23 cellular contexts compared by ENCODE assay signal in genomic region chr4:152886201-152886600, GRCh38. TPM values are rescaled to one million over a fixed set of nuclear protein-coding genes. Genes with fewer than 3 reads are reported as not detected.
A peak's percentile ranks its signal among the peaks of the same experiment; 100 is the strongest.
DNase-seq lines count a peak whose midpoint lies in the region; ATAC-seq, FAIRE-seq and TF ChIP-seq lines count a peak whose summit lies in the region.
"Had no signal": no experiment of that assay in that cellular context is flagged by ENCODE, and none has a peak within 500 bp of the region (broad histone marks: within the 10 kb centered on the region; RNA-seq: fewer than 3 reads in every experiment).

No MANE protein-coding gene starts in this region.

- H3K36me3 Mint-ChIP-seq in GM23338 (ENCODE audit: low read depth) (peaks cover 8% of the 10 kb centered on the region), neural progenitor cell (peaks cover 28% of the 10 kb centered on the region)
- H3K36me3 Mint-ChIP-seq in activated CD4-positive, alpha-beta memory T cell treated with anti-CD3 and anti-CD28 coated beads, Interleukin-2, amount 10 ng/mL, durations not matched to agents 7 days and 5 days (ENCODE audit: low read depth), result peaks cover 5% of the 10 kb centered on the region

- no peak overlapping the region for H4K8ac ChIP-seq in H1 (ENCODE audit: extremely low read depth, insufficient read depth, low read length)

- DNase-seq in GM23338 (ENCODE audit: low spot score) (peak; percentile 23), H1 (ENCODE audit: low read depth in 1 of 2, low spot score in 2 of 2) (no peak), neural progenitor cell (ENCODE audit: low spot score) (peak; percentile 3), EL (no peak)
- no peak for DNase-seq in activated CD4-positive, alpha-beta memory T cell treated with anti-CD3 and anti-CD28 coated beads, Interleukin-2, amount 10 ng/mL, durations not matched to agents 7 days and 5 days
- DNase-seq: 8988T; ACHN; AML-193; BE2C; Calu3; CD4-positive, alpha-beta T cell; CD8-positive, alpha-beta memory T cell; DMS153; DMS79; GF-D8; HCEC 1CT had no signal

- H3K4ac ChIP-seq in H1 (replicated peaks; ENCODE audit: insufficient read length, low read depth, low read length), result no peak overlapping the region

- no peak for TF ChIP-seq POLR2A in H1 (IDR thresholded peaks at IDR 0.05; ENCODE audit: control extremely low read depth in 1 of 2, low read depth in 2 of 2, low read length in 2 of 2)

- H2BK120ac ChIP-seq in H1 (replicated peaks; ENCODE audit: low read depth, low read length), result no peak overlapping the region

- H3K79me2 ChIP-seq in GM23338 (replicated peaks; ENCODE audit: insufficient read depth) (no peaks in the 10 kb centered on the region), H1 (ENCODE audit: control insufficient read depth in 1 of 2, insufficient read depth in 2 of 2, low read length in 2 of 2) (no peaks in the 10 kb centered on the region), neural progenitor cell (ENCODE audit: low read depth) (no peaks in the 10 kb centered on the region)

- no peak overlapping the region for H3K14ac ChIP-seq in H1 (ENCODE audit: insufficient read length)

- no peak for TF ChIP-seq EP300 in H1 (IDR thresholded peaks at IDR 0.05; ENCODE audit: borderline replicate concordance in 1 of 2, low read depth in 2 of 2, low read length in 2 of 2)

- no peak overlapping the region for H4K91ac ChIP-seq in H1 (replicated peaks; ENCODE audit: insufficient read length, low read length)

- 0 out of 2 replicates have a peak overlapping the region, but pooled peaks have one; percentile 24 for H3K4me2 ChIP-seq in GM23338
- no peak overlapping the region for H3K4me2 ChIP-seq in H1 (ENCODE audit: insufficient read depth in 1 of 2, low read depth in 2 of 2, low read length in 2 of 2)
- peak overlapping the region; percentile 10 for H3K4me2 ChIP-seq in neural progenitor cell
- H3K4me2 ChIP-seq: A549; BLaER1 treated with 17β-estradiol and CSF1 and Interleukin-3, amounts not matched to agents 10 nM and 100 nM had no signal

- H3K36me3 ChIP-seq in GM23338 (ENCODE audit: insufficient read depth), result no peaks in the 10 kb centered on the region
- H3K36me3 ChIP-seq in HUES48 (ENCODE audit: control insufficient read depth, insufficient read depth, low read length), result peaks cover 21% of the 10 kb centered on the region
- H3K36me3 ChIP-seq in H1 (ENCODE audit: control insufficient read depth in 2 of 4, insufficient read depth in 4 of 4, low read length in 3 of 4), result peaks cover 0 to 15% (median 2%) of the 10 kb centered on the region in 4 experiments; a peak in 2 of 8 replicates
- H3K36me3 ChIP-seq in neural progenitor cell, result no peaks in the 10 kb centered on the region

- H2BK15ac ChIP-seq in H1 (ENCODE audit: low read length), result no peak overlapping the region

- H3K9me3 Mint-ChIP-seq in GM23338 (no peaks in the 10 kb centered on the region), neural progenitor cell (no peaks in the 10 kb centered on the region)
- H3K9me3 Mint-ChIP-seq in activated CD4-positive, alpha-beta memory T cell treated with anti-CD3 and anti-CD28 coated beads, Interleukin-2, amount 10 ng/mL, durations not matched to agents 7 days and 5 days, result no peaks in the 10 kb centered on the region
- H3K9me3 Mint-ChIP-seq: CD4-positive, alpha-beta T cell; CD8-positive, alpha-beta memory T cell had no signal

- H3K27me3 Mint-ChIP-seq in GM23338 (ENCODE audit: insufficient read depth, low read depth, poor library complexity) (no peaks in the 10 kb centered on the region), neural progenitor cell (ENCODE audit: insufficient read depth, low read depth) (no peaks in the 10 kb centered on the region)
- no peaks in the 10 kb centered on the region for H3K27me3 Mint-ChIP-seq in activated CD4-positive, alpha-beta memory T cell treated with anti-CD3 and anti-CD28 coated beads, Interleukin-2, amount 10 ng/mL, durations not matched to agents 7 days and 5 days
- H3K27me3 Mint-ChIP-seq: CD4-positive, alpha-beta T cell; CD8-positive, alpha-beta memory T cell had no signal

- no peak overlapping the region for H3K23ac ChIP-seq in H1 (ENCODE audit: insufficient read length)

- H3K9me3 ChIP-seq in HUES48 (ENCODE audit: control insufficient read depth, insufficient read depth, low read length), result no peaks in the 10 kb centered on the region
- no peaks in the 10 kb centered on the region for H3K9me3 ChIP-seq in H1 (ENCODE audit: insufficient read depth in 2 of 2, low read depth in 1 of 2, low read length in 1 of 2)
- H3K9me3 ChIP-seq in neural progenitor cell (ENCODE audit: low read depth), result no peaks in the 10 kb centered on the region
- H3K9me3 ChIP-seq: A549; BE2C; BLaER1 treated with 17β-estradiol and CSF1 and Interleukin-3, amounts not matched to agents 10 nM and 100 nM had no signal

- CTCF ChIA-PET in H1 (lab: Charles Lee; ENCODE audit: partially characterized antibody), result interaction anchor here (0.9 to 1.7 kb wide), 5 partner anchors 9 to 42 kb away, joined by 3 to 5 read pairs (median 3); no protein-coding TSS in a partner anchor
- CTCF ChIA-PET in activated CD4-positive, alpha-beta memory T cell treated with anti-CD3 and anti-CD28 coated beads, Interleukin-2, amount 10 ng/mL, durations not matched to agents 7 days and 5 days (lab: Charles Lee), result no interaction called here

- no peak overlapping the region for H3K56ac ChIP-seq in H1 (replicated peaks; ENCODE audit: insufficient read length, low read depth, low read length)

- H3K27ac ChIP-seq in GM23338 (ENCODE audit: low read depth) (no peak overlapping the region; the same call in 1 of the 2 replicates), HUES48 (ENCODE audit: low read depth, low read length) (peak overlapping the region; percentile 47), H1 (ENCODE audit: low read depth, low read length) (no peak overlapping the region), neural progenitor cell (no peak overlapping the region)
- H3K27ac ChIP-seq: A549; BLaER1 treated with 17β-estradiol and CSF1 and Interleukin-3, amounts not matched to agents 10 nM and 100 nM had no signal

- no peak overlapping the region for H2BK12ac ChIP-seq in H1 (ENCODE audit: low read depth, low read length)

- H2BK20ac ChIP-seq in H1 (ENCODE audit: low read length), result no peak overlapping the region

- H2AK5ac ChIP-seq in H1 (ENCODE audit: low read depth, low read length), result no peak overlapping the region

- POLR2A ChIA-PET in H1 (lab: Charles Lee; ENCODE audit: partially characterized antibody), result interaction anchor here (1.1 to 1.6 kb wide), 2 partner anchors 10 to 50 kb away, joined by 3 to 7 read pairs; partner anchors contain the start of gene FHDC1
- POLR2A ChIA-PET in activated CD4-positive, alpha-beta memory T cell treated with anti-CD3 and anti-CD28 coated beads, Interleukin-2, amount 10 ng/mL, durations not matched to agents 7 days and 5 days (lab: Charles Lee), result no interaction called here

- H3K9me2 ChIP-seq in GM23338 (ENCODE audit: insufficient read depth), result no peaks in the 10 kb centered on the region

- H3K4me3 ChIP-seq in GM23338 (no peak overlapping the region), HUES48 (ENCODE audit: low read depth, low read length) (no peak overlapping the region), H1 (ENCODE audit: extremely low read depth in 1 of 4, insufficient read depth in 2 of 4, low read depth in 3 of 4, low read length in 4 of 4) (no peak overlapping the region), neural progenitor cell (no peak overlapping the region)
- H3K4me3 ChIP-seq: A549; BLaER1 treated with 17β-estradiol and CSF1 and Interleukin-3, amounts not matched to agents 10 nM and 100 nM had no signal

- H2AFZ ChIP-seq in GM23338 (no peak overlapping the region), H1 (ENCODE audit: low read length) (no peak overlapping the region), neural progenitor cell (replicated peaks) (no peak overlapping the region)

- H3K27me3 ChIP-seq in GM23338 (ENCODE audit: insufficient read depth) (no peaks in the 10 kb centered on the region), HUES48 (ENCODE audit: control insufficient read depth, insufficient read depth, low read length) (no peaks in the 10 kb centered on the region), H1 (replicated peaks in 1 of 4; ENCODE audit: control insufficient read depth in 3 of 4, extremely low read depth in 1 of 4, insufficient read depth in 3 of 4, low read length in 3 of 4) (no peaks in the 10 kb centered on the region), neural progenitor cell (no peaks in the 10 kb centered on the region)
- H3K27me3 ChIP-seq: BE2C; BLaER1 treated with 17β-estradiol and CSF1 and Interleukin-3, amounts not matched to agents 10 nM and 100 nM had no signal

- TF ChIP-seq RAD21 in H1 (IDR thresholded peaks at IDR 0.05 in 1 of 2, conservative IDR thresholded peaks at IDR 0.05 in 1 of 2; ENCODE audit: low read depth in 2 of 2, low read length in 2 of 2), result no peak

- H3K4me1 ChIP-seq in GM23338 (ENCODE audit: insufficient read depth) (peaks cover 19% of the 10 kb centered on the region; the same call in 1 of the 2 replicates), HUES48 (ENCODE audit: control insufficient read depth, insufficient read depth, low read length) (peaks cover 20% of the 10 kb centered on the region), H1 (replicated peaks in 1 of 4; ENCODE audit: control insufficient read depth in 3 of 4, insufficient read depth in 4 of 4, low read length in 3 of 4) (peaks cover 0 to 6% (median 4%) of the 10 kb centered on the region in 4 experiments; a peak in 4 of 7 replicates), neural progenitor cell (peaks cover 25% of the 10 kb centered on the region)
- H3K4me1 ChIP-seq: A549; BE2C; BLaER1 treated with 17β-estradiol and CSF1 and Interleukin-3, amounts not matched to agents 10 nM and 100 nM had no signal

- H3K4me3 Mint-ChIP-seq in GM23338 (no peak overlapping the region; the same call in 2 of the 3 replicates), neural progenitor cell (no peak overlapping the region)
- H3K4me3 Mint-ChIP-seq in activated CD4-positive, alpha-beta memory T cell treated with anti-CD3 and anti-CD28 coated beads, Interleukin-2, amount 10 ng/mL, durations not matched to agents 7 days and 5 days, result no peak overlapping the region
- H3K4me3 Mint-ChIP-seq: CD14-positive monocyte; CD4-positive, alpha-beta T cell; CD8-positive, alpha-beta memory T cell had no signal

- H3K4me1 Mint-ChIP-seq in GM23338 (peaks cover 22% of the 10 kb centered on the region), neural progenitor cell (peaks cover 19% of the 10 kb centered on the region)
- no peaks in the 10 kb centered on the region for H3K4me1 Mint-ChIP-seq in activated CD4-positive, alpha-beta memory T cell treated with anti-CD3 and anti-CD28 coated beads, Interleukin-2, amount 10 ng/mL, durations not matched to agents 7 days and 5 days
- H3K4me1 Mint-ChIP-seq: CD14-positive monocyte; CD8-positive, alpha-beta memory T cell had no signal

- no peak for TF ChIP-seq CTCF in GM23338 (conservative IDR thresholded peaks at IDR 0.05; ENCODE audit: low read depth in 2 of 2)
- TF ChIP-seq CTCF in H1 (IDR thresholded peaks at IDR 0.05; ENCODE audit: control extremely low read depth in 1 of 3, insufficient read depth in 1 of 3, low read depth in 1 of 3, low read length in 3 of 3), result no peak
- no peak for TF ChIP-seq CTCF in neural progenitor cell (IDR thresholded peaks at IDR 0.05)

- ATAC-seq in GM23338 (peak; percentile 40; the same call in 2 of the 3 replicates), HG02610 (IDR thresholded peaks at IDR 0.05; ENCODE audit: unreplicated experiment) (no peak)
- ATAC-seq: A549 had no signal

- H3K27ac Mint-ChIP-seq in GM23338, result peak overlapping the region; percentile 29; the same call in 1 of the 2 replicates
- H3K27ac Mint-ChIP-seq in neural progenitor cell, result peak overlapping the region; percentile 15
- no peak overlapping the region for H3K27ac Mint-ChIP-seq in activated CD4-positive, alpha-beta memory T cell treated with anti-CD3 and anti-CD28 coated beads, Interleukin-2, amount 10 ng/mL, durations not matched to agents 7 days and 5 days
- H3K27ac Mint-ChIP-seq: CD14-positive monocyte; CD4-positive, alpha-beta T cell; CD8-positive, alpha-beta memory T cell had no signal

- H4K5ac ChIP-seq in H1 (ENCODE audit: insufficient read length, low read depth, low read length), result no peak overlapping the region

- H3K79me1 ChIP-seq in H1 (ENCODE audit: low read depth, low read length), result no peaks in the 10 kb centered on the region

- WGBS in H1 (ENCODE audit: extremely low coverage in 1 of 2, insufficient coverage in 1 of 2, insufficient read length in 1 of 2, insufficient replicate concordance in 2 of 2, low coverage in 1 of 2, low lambda C conversion rate in 2 of 2, missing lambda C conversion rate in 1 of 2), 2 experiments, result 71% methylated on average over 1 of the region's 1 CpG; no CpG with 5 or more reads in 1 of the 2 experiments

- FAIRE-seq in H1 (lab: Jason Lieb, UNC), result peak; percentile 13
- FAIRE-seq: A549, GM12891, GM18507 had no signal

- H3F3A ChIP-seq in GM23338 (replicated peaks; ENCODE audit: low read depth) (no peaks in the 10 kb centered on the region), neural progenitor cell (ENCODE audit: low read depth) (no peaks in the 10 kb centered on the region)

- H3K23me2 ChIP-seq in H1 (ENCODE audit: low read depth, low read length), result no peaks in the 10 kb centered on the region

- H2BK5ac ChIP-seq in H1 (ENCODE audit: low read depth, low read length), result no peak overlapping the region

- no peak overlapping the region for H3K18ac ChIP-seq in H1 (ENCODE audit: extremely low read depth, low read length)

- no peaks in the 10 kb centered on the region for H4K20me1 ChIP-seq in GM23338 (replicated peaks; ENCODE audit: insufficient read depth)
- H4K20me1 ChIP-seq in H1 (replicated peaks in 1 of 2; ENCODE audit: control insufficient read depth in 1 of 2, insufficient read depth in 2 of 2, low read length in 2 of 2), result no peaks in the 10 kb centered on the region
- no peaks in the 10 kb centered on the region for H4K20me1 ChIP-seq in neural progenitor cell (ENCODE audit: low read depth)
- H4K20me1 ChIP-seq: BLaER1 treated with 17β-estradiol and CSF1 and Interleukin-3, amounts not matched to agents 10 nM and 100 nM had no signal

- no peak overlapping the region for H3K9ac ChIP-seq in HUES48 (ENCODE audit: low read depth, low read length)
- H3K9ac ChIP-seq in H1 (replicated peaks in 1 of 4; ENCODE audit: extremely low read depth in 1 of 4, low read depth in 3 of 4, low read length in 3 of 4), result no peak overlapping the region
- no peak overlapping the region for H3K9ac ChIP-seq in neural progenitor cell
- H3K9ac ChIP-seq: BLaER1 treated with 17β-estradiol and CSF1 and Interleukin-3, amounts not matched to agents 10 nM and 100 nM had no signal

RNA-seq across cellular contexts. Expression of gene FHDC1, which starts 49.9 kb away (rescaled TPM):
- 21.6 and 22.8 TPM in 2 replicates for total RNA-seq in GM23338 (2014; rRNA removed; shearing (Covaris generic))
- polyA plus RNA-seq in GM23338 (2016; fragmentation: Nextera tagmentation; extraction: Ambion mirVana), result 9.1 and 9.5 TPM in 2 replicates
- total RNA-seq in H1 (2021; fragmentation: NEBNext Ultra II Directional; extraction: Animal tissue kit (Norgen Biotek cat#: 25700)), result 27.7 and 28.6 TPM in 2 replicates
- polyA plus RNA-seq in H1 (2011; rRNA removed), result 6.4 and 7.1 TPM in 2 replicates
- 5.1 TPM for polyA plus RNA-seq in H1 (2011; cell fraction: cytosol; rRNA removed)
- polyA plus RNA-seq in H1 (2011; cell fraction: nucleus; rRNA removed), result 14.8 TPM
- 11.6 to 17.5 TPM (median 15.2 TPM) in 4 replicates for polyA plus RNA-seq in H1 (2012, experiment 1 of 2)
- polyA plus RNA-seq in H1 (2012, experiment 2 of 2), result 8.0 TPM
- 22.3 TPM for polyA plus RNA-seq in H1 (2013, experiment 1 of 2)
- 22.0 TPM for polyA plus RNA-seq in H1 (2013, experiment 2 of 2)
- 4.2 and 5.6 TPM in 2 replicates for polyA minus RNA-seq in H1 (2011; rRNA and poly(A)+ RNA removed)
- 6.0 TPM for polyA minus RNA-seq in H1 (2011; cell fraction: cytosol; rRNA and poly(A)+ RNA removed)
- 6.7 TPM for polyA minus RNA-seq in H1 (2011; cell fraction: nucleus; rRNA and poly(A)+ RNA removed)
- total RNA-seq in neural progenitor cell (ENCODE audit: low replicate concordance), result 3.0 and 4.8 TPM in 2 replicates
- under 1 TPM; 0.05 to 0.15 TPM for total RNA-seq in activated CD4-positive, alpha-beta memory T cell treated with anti-CD3 and anti-CD28 coated beads, Interleukin-2, amount 10 ng/mL, durations not matched to agents 7 days and 5 days
- polyA plus RNA-seq: CD14-positive monocyte; CD8-positive, alpha-beta memory T cell had no signal

Comparison
In these comparisons a context has a peak if more than half of its experiments do, and no peak if none do; other contexts are left out.
1. DNase-seq: peak in GM23338 (single experiment) and neural progenitor cell (single experiment); none in H1 (0 of 2), activated CD4-positive, alpha-beta memory T cell treated with anti-CD3 and anti-CD28 coated beads, Interleukin-2, amount 10 ng/mL, durations not matched to agents 7 days and 5 days (single experiment) and EL (single experiment).
2. H3K4me2 ChIP-seq: peak in GM23338 (single experiment) and neural progenitor cell (single experiment); none in H1 (0 of 2).